Comparison of ENCODE assay signal across 8 cellular contexts in the genomic region with DNA sequence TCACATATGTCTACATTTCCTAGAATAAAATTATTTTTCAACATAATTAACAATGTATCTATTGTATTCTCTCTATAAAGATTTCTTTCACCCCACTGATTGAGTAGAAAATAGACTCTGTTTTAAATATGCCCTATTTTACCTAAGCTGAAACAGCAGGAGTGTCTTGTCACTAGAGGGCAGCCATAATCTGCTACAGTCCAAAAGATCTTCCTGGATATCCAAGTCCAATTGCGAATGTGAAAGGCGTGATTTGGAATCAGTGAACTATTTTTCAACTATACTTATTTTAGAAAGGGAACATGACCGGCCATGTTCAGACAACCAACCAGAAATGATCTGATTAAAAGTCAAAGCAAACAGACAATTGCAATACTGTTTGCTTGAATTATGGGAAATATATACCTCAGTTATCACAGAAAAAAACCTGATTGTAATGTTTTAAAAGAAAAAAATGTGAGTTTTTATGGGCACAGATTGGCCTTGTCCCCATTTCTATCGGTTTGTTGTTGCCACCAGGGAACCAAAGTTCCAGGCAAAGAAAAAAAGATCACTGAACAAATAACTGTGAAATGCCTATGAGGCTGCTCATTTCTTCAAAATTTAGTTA.
DNase-seq lines count a peak whose midpoint lies in the region; ATAC-seq and FAIRE-seq lines count a peak whose summit lies in the region.

No MANE protein-coding gene starts in this region.

- H3K4me3 ChIP-seq in small intestine (ENCODE audit: low read depth in 1 of 2, low read length in 2 of 2): no peak overlapping the region

- H3K4me1 ChIP-seq in small intestine (ENCODE audit: control insufficient read depth in 2 of 2, insufficient read depth in 1 of 2, low read depth in 1 of 2, low read length in 1 of 2): no peaks in the 10 kb centered on the region

- no peaks in the 10 kb centered on the region for H3K36me3 ChIP-seq in small intestine (ENCODE audit: control insufficient read depth in 2 of 2, insufficient read depth in 2 of 2, low read length in 2 of 2)

- no peaks in the 10 kb centered on the region for H3K9me3 ChIP-seq in small intestine (ENCODE audit: control insufficient read depth, low read depth)

- no peak for FAIRE-seq in small intestine (lab: Jason Lieb, UNC)

- DNase-seq in AG08396 (ENCODE audit: low spot score) (peak; percentile 14), HS-27A (ENCODE audit: low read depth) (peak; percentile 52), RKO (ENCODE audit: low spot score) (peak; percentile 70), foreskin melanocyte (peak; percentile 65), small intestine (peak; percentile 29), GOT3 (lab: John Stamatoyannopoulos, UW) (no peak), NCI-H345 treated with DMSO at 0.1 percent for 48 hours (lab: John Stamatoyannopoulos, UW; ENCODE audit: unreplicated experiment) (no peak)

- 7 to 32% (median 17%) methylated on average over 4 of the region's 4 CpGs for WGBS in small intestine, 3 donors

- H3K27ac ChIP-seq in small intestine (ENCODE audit: low read depth in 1 of 2, low read length in 1 of 2): no peak overlapping the region

- no peak for ATAC-seq in HG03354 (IDR thresholded peaks at IDR 0.05; ENCODE audit: poor library complexity, severe bottlenecking, unreplicated experiment)

- H3K27me3 ChIP-seq in small intestine (ENCODE audit: control insufficient read depth in 2 of 2, insufficient read depth in 2 of 2, low read length in 2 of 2): no peaks in the 10 kb centered on the region

Comparison
In these comparisons a context has a peak if more than half of its experiments do, and no peak if none do; other contexts are left out.
1. DNase-seq: peak in AG08396 (single experiment), HS-27A (single experiment), RKO (single experiment), foreskin melanocyte (single experiment) and small intestine (single experiment); none in GOT3 (single experiment) and NCI-H345 treated with DMSO at 0.1 percent for 48 hours (single experiment).